Comparison of ENCODE assay signal across 1 cellular context in genomic region chr7:45112648-45113047, GRCh38.
TF ChIP-seq lines count a peak whose summit lies in the region.

No MANE protein-coding gene starts in this region.

TF ChIP-seq in GM12878, 131 proteins besides CTCF, POLR2A, EP300 and RAD21:
- no peak for TF ChIP-seq ATF7 (IDR thresholded peaks at IDR 0.05; ENCODE audit: low read depth)
- TF ChIP-seq, protein P1, sequence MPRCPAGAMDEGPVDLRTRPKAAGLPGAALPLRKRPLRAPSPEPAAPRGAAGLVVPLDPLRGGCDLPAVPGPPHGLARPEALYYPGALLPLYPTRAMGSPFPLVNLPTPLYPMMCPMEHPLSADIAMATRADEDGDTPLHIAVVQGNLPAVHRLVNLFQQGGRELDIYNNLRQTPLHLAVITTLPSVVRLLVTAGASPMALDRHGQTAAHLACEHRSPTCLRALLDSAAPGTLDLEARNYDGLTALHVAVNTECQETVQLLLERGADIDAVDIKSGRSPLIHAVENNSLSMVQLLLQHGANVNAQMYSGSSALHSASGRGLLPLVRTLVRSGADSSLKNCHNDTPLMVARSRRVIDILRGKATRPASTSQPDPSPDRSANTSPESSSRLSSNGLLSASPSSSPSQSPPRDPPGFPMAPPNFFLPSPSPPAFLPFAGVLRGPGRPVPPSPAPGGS (IDR thresholded peaks at IDR 0.05; ENCODE audit: borderline replicate concordance, insufficient read depth, low read depth, low read length, poor library complexity, severe bottlenecking): no peak
- TF ChIP-seq NFXL1 (IDR thresholded peaks at IDR 0.05; ENCODE audit: borderline replicate concordance): no peak
- TF ChIP-seq PAX8 (IDR thresholded peaks at IDR 0.05): no peak
- TF ChIP-seq ZNF622 (IDR thresholded peaks at IDR 0.05): no peak
- no peak for TF ChIP-seq CBX5 (IDR thresholded peaks at IDR 0.05; ENCODE audit: low read depth)
